8 cellular contexts compared by ENCODE assay signal in the genomic region with DNA sequence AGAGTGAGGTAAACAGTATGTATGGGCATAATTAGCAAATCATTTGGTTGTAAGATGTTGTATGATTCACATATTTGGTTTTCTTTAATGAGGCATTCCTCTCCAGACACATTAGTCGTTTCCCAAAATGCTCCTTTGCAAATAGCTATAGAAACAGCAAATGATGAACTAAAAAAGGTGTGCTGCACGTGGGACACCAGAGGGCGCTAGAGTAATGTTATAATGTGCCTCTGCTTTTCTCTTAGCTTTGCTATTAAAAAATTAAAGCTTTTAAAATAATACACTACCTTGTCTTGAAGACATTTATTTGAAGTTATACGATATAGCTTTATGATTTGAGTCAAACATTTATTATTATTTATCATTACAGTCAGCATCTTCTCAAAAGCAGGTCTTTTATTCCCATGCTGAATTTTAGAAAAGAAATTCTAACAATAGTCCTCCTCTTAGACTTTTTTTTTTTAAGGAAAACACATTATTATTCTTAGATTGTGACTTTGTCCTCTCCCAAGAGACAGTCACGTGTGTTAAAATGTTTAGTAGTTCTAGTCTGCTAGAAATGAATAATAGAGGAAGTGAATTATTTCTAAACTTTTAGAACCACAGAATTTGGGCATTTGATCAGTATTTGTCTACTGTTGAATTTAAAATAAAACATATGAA.
DNase-seq lines count a peak whose midpoint lies in the region; ATAC-seq and TF ChIP-seq lines count a peak whose summit lies in the region.

No MANE protein-coding gene starts in this region.

- CTCF ChIA-PET in AG04449 (lab: Yijun Ruan, JAX): interaction anchor here (0.6 to 4.4 kb wide), 57 partner anchors 9 to 759 kb away, joined by 3 to 154 read pairs (median 4); a partner anchor contains a TSS

- in situ Hi-C loops in GM13976 (cut with MboI; ENCODE audit: low sequenced_read_pairs, unreplicated experiment): loop anchor here (10.0 kb wide), 1 partner anchor 405 kb away; a partner anchor contains a TSS

- POLR2A ChIA-PET in AG04449 (lab: Yijun Ruan, JAX): interaction anchor here (0.6 kb wide), 1 partner anchor 1787 kb away, joined by 3 read pairs; no protein-coding TSS in a partner anchor

- TF ChIP-seq CTCF in AG04449 (IDR thresholded peaks at IDR 0.05; ENCODE audit: insufficient read depth, low read length, missing control alignments) (peak; percentile 62), GM13976 (IDR thresholded peaks at IDR 0.05; ENCODE audit: borderline replicate concordance, control extremely low read depth, extremely low read depth, insufficient read depth, missing control alignments) (peak; percentile 82)

- no peak for DNase-seq in AG04449 (ENCODE audit: low read depth, low spot score)
- no peak for DNase-seq in GM13976 (ENCODE audit: low spot score)
- peak; percentile 15 for DNase-seq in NCI-H1436 treated with DMSO at 0.1 percent for 48 hours (lab: John Stamatoyannopoulos, UW)
- peak; percentile 25 for DNase-seq in T-helper 22 cell (ENCODE audit: low read depth)
- DNase-seq in cerebellar cortex (ENCODE audit: low spot score): peak; percentile 85
- peak; percentile 54 for DNase-seq in left lobe of liver (ENCODE audit: low spot score)
- peak; percentile 8 for DNase-seq in stimulated activated CD8-positive, alpha-beta memory T cell treated with anti-CD3 and anti-CD28 coated beads, Interleukin-15, amount 100 ng/mL, for 24 hours (ENCODE audit: low read depth)

- H3K4me3 ChIP-seq in AG04449 (ENCODE audit: low read depth, low read length): no peak overlapping the region

- ATAC-seq in left lobe of liver: peak; percentile 90
- ATAC-seq in GM21447 (IDR thresholded peaks at IDR 0.05; ENCODE audit: unreplicated experiment): no peak

Comparison
In these comparisons a context has a peak if more than half of its experiments do, and no peak if none do; other contexts are left out.
1. DNase-seq: peak in NCI-H1436 treated with DMSO at 0.1 percent for 48 hours (single experiment), T-helper 22 cell (single experiment), cerebellar cortex (single experiment), left lobe of liver (single experiment) and stimulated activated CD8-positive, alpha-beta memory T cell treated with anti-CD3 and anti-CD28 coated beads, Interleukin-15, amount 100 ng/mL, for 24 hours (single experiment); none in AG04449 (single experiment) and GM13976 (single experiment).